Comparison of ENCODE assay signal across 8 cellular contexts in the genomic region with DNA sequence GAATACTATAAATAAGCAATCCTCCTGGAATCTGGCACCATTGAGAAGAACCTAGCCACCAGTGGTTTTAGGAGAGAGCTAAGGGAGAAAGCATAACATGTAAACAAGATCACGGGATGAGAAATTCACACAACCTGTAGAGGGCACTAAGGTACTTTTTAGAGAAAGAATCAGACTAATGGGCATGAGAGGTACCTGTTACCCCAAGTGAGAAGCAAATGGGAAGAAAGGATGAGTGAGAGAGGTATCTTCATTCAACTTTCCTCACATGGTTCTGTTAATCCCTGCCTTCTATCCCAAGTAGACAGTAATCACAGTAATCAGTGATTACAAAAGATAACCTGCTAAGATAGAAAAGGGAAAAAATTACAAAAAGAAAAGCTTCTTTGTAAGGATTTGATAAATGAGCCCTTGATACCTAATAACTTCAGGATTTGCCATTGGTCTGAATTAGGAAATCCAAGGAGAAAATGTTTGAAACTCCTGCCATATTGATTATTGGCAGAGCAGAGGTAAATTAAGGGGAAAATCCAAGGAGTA.
DNase-seq lines count a peak whose midpoint lies in the region; ATAC-seq and FAIRE-seq lines count a peak whose summit lies in the region.

No MANE protein-coding gene starts in this region.

- intact Hi-C loops in posterior vena cava (cut with DNase I) = no loop called here

- FAIRE-seq in GM18507 (lab: Jason Lieb, UNC) = peak; percentile 77

- DNase-seq in GM18507 (ENCODE audit: extremely low spot score, insufficient read length, low read depth) (no peak), M059J (ENCODE audit: low read depth) (peak; percentile 31), SW480 (ENCODE audit: low spot score) (peak; percentile 43), iPS-NIHi11 (ENCODE audit: low spot score) (peak; percentile 62), SHP77 (lab: John Stamatoyannopoulos, UW) (no peak), posterior vena cava (ENCODE audit: low spot score) (no peak)
- no peak for DNase-seq in stimulated activated CD4-positive, alpha-beta T cell treated with anti-CD3 and anti-CD28 coated beads, Interleukin-4, amount 100 ng/mL, for 4 hours

- ATAC-seq in HG02571 (IDR thresholded peaks at IDR 0.05; ENCODE audit: unreplicated experiment) = peak; percentile 73

Comparison
In these comparisons a context has a peak if more than half of its experiments do, and no peak if none do; other contexts are left out.
1. DNase-seq: peak in M059J (single experiment), SW480 (single experiment) and iPS-NIHi11 (single experiment); none in GM18507 (single experiment), SHP77 (0 of 2), posterior vena cava (single experiment) and stimulated activated CD4-positive, alpha-beta T cell treated with anti-CD3 and anti-CD28 coated beads, Interleukin-4, amount 100 ng/mL, for 4 hours (0 of 2).